28 cellular contexts compared by ENCODE assay signal in genomic region chr1:190599677-190600076, GRCh38.
DNase-seq lines count a peak whose midpoint lies in the region; ATAC-seq, FAIRE-seq and TF ChIP-seq lines count a peak whose summit lies in the region.
"Had no signal": no experiment of that assay in that cellular context is flagged by ENCODE, and none has a peak within 500 bp of the region (broad histone marks: within the 10 kb centered on the region; RNA-seq: fewer than 3 reads in every experiment).

No MANE protein-coding gene starts in this region.

- no peak for TF ChIP-seq EP300 in HepG2 (IDR thresholded peaks at IDR 0.05; ENCODE audit: low read depth in 2 of 2, low read length in 2 of 2)
- TF ChIP-seq EP300 in HepG2 (CRISPR knock-in tag; IDR thresholded peaks at IDR 0.05; ENCODE audit: borderline replicate concordance): no peak
- TF ChIP-seq EP300 in K562 (IDR thresholded peaks at IDR 0.05; ENCODE audit: low read length): no peak

- BruUV-seq in HepG2 (replicated peaks; lab: Mats Ljungman, UMichigan) (no TSS peak), K562 (replicated peaks; lab: Mats Ljungman, UMichigan) (no TSS peak)

- no peak for TF ChIP-seq RAD21 in HepG2 (CRISPR knock-in tag; IDR thresholded peaks at IDR 0.05)
- no peak for TF ChIP-seq RAD21 in K562 (CRISPR knock-in tag; conservative IDR thresholded peaks at IDR 0.05 in 1 of 2, IDR thresholded peaks at IDR 0.05 in 1 of 2)

- TF ChIP-seq CTCF in HepG2 (CRISPR knock-in tag; IDR thresholded peaks at IDR 0.05) (no peak), right lobe of liver (IDR thresholded peaks at IDR 0.05) (no peak), LNCaP clone FGC (IDR thresholded peaks at IDR 0.05; ENCODE audit: control insufficient read depth, extremely low read depth, insufficient read depth) (no peak), K562 (IDR thresholded peaks at IDR 0.05 in 2 of 3, conservative IDR thresholded peaks at IDR 0.05 in 1 of 3; ENCODE audit: insufficient read depth in 2 of 3, low read depth in 1 of 3, low read length in 3 of 3) (no peak), nephron progenitor cell (IDR thresholded peaks at IDR 0.05) (no peak)

- no peaks in the 10 kb centered on the region for H3K27me3 Mint-ChIP-seq in nephron progenitor cell (ENCODE audit: low read depth, poor library complexity)
- H3K27me3 Mint-ChIP-seq: B cell; CD4-positive, alpha-beta memory T cell; CD8-positive, alpha-beta memory T cell had no signal

- in situ Hi-C loops in HepG2 (cut with HindIII; ENCODE audit: extremely low pct_ligation_motif_present, low pct_unique_long_range_greater_than_20kb) (no loop called here), K562 (cut with MboI) (no loop called here)

- TF ChIP-seq POLR2A in HepG2 (IDR thresholded peaks at IDR 0.05; ENCODE audit: insufficient read depth in 1 of 2, low read depth in 2 of 2, low read length in 2 of 2) (no peak), right lobe of liver (IDR thresholded peaks at IDR 0.05) (no peak), K562 (conservative IDR thresholded peaks at IDR 0.05) (no peak)

- H3K36me3 ChIP-seq in HepG2 (replicated peaks in 1 of 2; ENCODE audit: control insufficient read depth in 1 of 2, insufficient read depth in 2 of 2, low read length in 2 of 2) (no peaks in the 10 kb centered on the region), right lobe of liver (no peaks in the 10 kb centered on the region), K562 (ENCODE audit: control insufficient read depth, insufficient read depth, low read length) (no peaks in the 10 kb centered on the region)
- H3K36me3 ChIP-seq: BLaER1 treated with 17β-estradiol and CSF1 and Interleukin-3, amounts not matched to agents 10 nM and 100 nM had no signal

- H3K27ac ChIP-seq in HepG2 (ENCODE audit: extremely low read length, insufficient read depth, low read length): no peak overlapping the region
- H3K27ac ChIP-seq in right lobe of liver: no peak overlapping the region
- no peak overlapping the region for H3K27ac ChIP-seq in K562 (ENCODE audit: extremely low read depth, low read depth, low read length)
- H3K27ac ChIP-seq: 22Rv1; A549; BLaER1 treated with 17β-estradiol and CSF1 and Interleukin-3, amounts not matched to agents 10 nM and 100 nM; C4-2B had no signal

- POLR2A ChIA-PET in HepG2 (lab: Yijun Ruan, JAX): no interaction called here
- POLR2A ChIA-PET in K562 (lab: Yijun Ruan, JAX): no interaction called here

- intact Hi-C loops in HepG2 (cut with micrococcal nuclease; ENCODE audit: unreplicated experiment): no loop called here
- intact Hi-C loops in right lobe of liver (cut with DNase I): no loop called here
- intact Hi-C loops in K562 (cut with micrococcal nuclease): no loop called here

- H2AFZ ChIP-seq in HepG2 (ENCODE audit: low read length): peak overlapping the region; percentile 9
- no peak overlapping the region for H2AFZ ChIP-seq in K562 (ENCODE audit: low read depth, low read length)

- H3K4me3 ChIP-seq in HepG2 (replicated peaks in 1 of 3; ENCODE audit: insufficient read depth in 1 of 3, low read depth in 2 of 3, low read length in 3 of 3) (no peak overlapping the region), right lobe of liver (no peak overlapping the region), LNCaP clone FGC (ENCODE audit: low read depth, low read length) (no peak overlapping the region), K562 (no peak overlapping the region)
- H3K4me3 ChIP-seq: A549; BLaER1 treated with 17β-estradiol and CSF1 and Interleukin-3, amounts not matched to agents 10 nM and 100 nM; GM12878 had no signal

- H3K4me1 ChIP-seq in HepG2 (ENCODE audit: insufficient read depth, low read length) (no peaks in the 10 kb centered on the region), right lobe of liver (no peaks in the 10 kb centered on the region), K562 (replicated peaks in 1 of 2; ENCODE audit: control insufficient read depth in 2 of 2, insufficient read depth in 2 of 2, low read length in 2 of 2) (no peaks in the 10 kb centered on the region)
- H3K4me1 ChIP-seq: A549; BLaER1 treated with 17β-estradiol and CSF1 and Interleukin-3, amounts not matched to agents 10 nM and 100 nM had no signal

- no peaks in the 10 kb centered on the region for H3K9me3 Mint-ChIP-seq in nephron progenitor cell

- H3K9me3 ChIP-seq in HepG2 (ENCODE audit: low read length): no peaks in the 10 kb centered on the region
- H3K9me3 ChIP-seq in right lobe of liver: no peaks in the 10 kb centered on the region
- no peaks in the 10 kb centered on the region for H3K9me3 ChIP-seq in K562 (replicated peaks; ENCODE audit: control insufficient read depth, insufficient read depth, low read depth, low read length)
- H3K9me3 ChIP-seq: A549; BLaER1 treated with 17β-estradiol and CSF1 and Interleukin-3, amounts not matched to agents 10 nM and 100 nM; Caco-2 had no signal

- no peak for ATAC-seq in HepG2
- no peak for ATAC-seq in right lobe of liver
- no peak for ATAC-seq in K562
- ATAC-seq in HG03520 (IDR thresholded peaks at IDR 0.05; ENCODE audit: unreplicated experiment): no peak
- ATAC-seq: A549, GM12878 had no signal

- H3K79me2 ChIP-seq in HepG2 (ENCODE audit: insufficient read depth, low read length) (no peaks in the 10 kb centered on the region), K562 (ENCODE audit: control insufficient read depth, insufficient read depth, low read length) (no peaks in the 10 kb centered on the region)

- DNase-seq in HepG2 (ENCODE audit: low spot score) (no peak), right lobe of liver (no peak), LNCaP clone FGC (ENCODE audit: low read depth) (peak; percentile 27), K562 (ENCODE audit: extremely low read depth in 1 of 4, low spot score in 3 of 4) (no peak), COLO829 (ENCODE audit: low spot score) (no peak), nephron progenitor cell (no peak)
- DNase-seq: AML-193; Caco-2; Calu3; CD4-positive, alpha-beta memory T cell; CD8-positive, alpha-beta memory T cell; DMS 273 treated with DMSO at 0.1 percent for 48 hours; DMS153; DMS53; DMS79; DND-41; EL; GDM1 had no signal

- no peaks in the 10 kb centered on the region for H3K36me3 Mint-ChIP-seq in nephron progenitor cell (ENCODE audit: low read depth)
- H3K36me3 Mint-ChIP-seq: CD4-positive, alpha-beta memory T cell; CD8-positive, alpha-beta memory T cell had no signal

- H3K4me1 Mint-ChIP-seq in nephron progenitor cell: no peaks in the 10 kb centered on the region
- H3K4me1 Mint-ChIP-seq: B cell; CD4-positive, alpha-beta memory T cell; CD8-positive, alpha-beta memory T cell had no signal

- CTCF ChIA-PET in HepG2 (lab: Yijun Ruan, JAX; ENCODE audit: low intra/inter-chr PET ratio, low total read pairs): no interaction called here
- CTCF ChIA-PET in K562 (lab: Yijun Ruan, JAX; ENCODE audit: low intra/inter-chr PET ratio): no interaction called here

- FAIRE-seq in HepG2 (lab: Jason Lieb, UNC) (no peak), K562 (lab: Jason Lieb, UNC) (no peak)
- FAIRE-seq: A549, GM12878, GM12892, GM18507, GM19239 had no signal

- H3K4me3 Mint-ChIP-seq in nephron progenitor cell: no peak overlapping the region
- H3K4me3 Mint-ChIP-seq: B cell; CD4-positive, alpha-beta memory T cell; CD8-positive, alpha-beta memory T cell had no signal

- H3K9ac ChIP-seq in HepG2 (ENCODE audit: insufficient read depth, low read depth, low read length): no peak overlapping the region
- H3K9ac ChIP-seq in K562 (ENCODE audit: insufficient read depth in 1 of 2, low read depth in 2 of 2, low read length in 2 of 2): no peak overlapping the region
- H3K9ac ChIP-seq: BLaER1 treated with 17β-estradiol and CSF1 and Interleukin-3, amounts not matched to agents 10 nM and 100 nM had no signal

- no peaks in the 10 kb centered on the region for H3K27me3 ChIP-seq in HepG2 (ENCODE audit: control insufficient read depth in 1 of 2, insufficient read depth in 2 of 2, low read length in 2 of 2)
- H3K27me3 ChIP-seq in right lobe of liver: no peaks in the 10 kb centered on the region
- H3K27me3 ChIP-seq in K562 (ENCODE audit: control insufficient read depth in 2 of 2, insufficient read depth in 2 of 2, low read length in 2 of 2): no peaks in the 10 kb centered on the region
- H3K27me3 ChIP-seq: BLaER1 treated with 17β-estradiol and CSF1 and Interleukin-3, amounts not matched to agents 10 nM and 100 nM had no signal

- H3K27ac Mint-ChIP-seq in nephron progenitor cell: no peak overlapping the region
- H3K27ac Mint-ChIP-seq: B cell; CD4-positive, alpha-beta memory T cell; CD8-positive, alpha-beta memory T cell had no signal

- no peaks in the 10 kb centered on the region for H3K9me1 ChIP-seq in K562 (ENCODE audit: control insufficient read depth, insufficient read depth, low read length)

- H3K4me2 ChIP-seq in HepG2 (ENCODE audit: low read depth, low read length) (no peak overlapping the region), K562 (ENCODE audit: insufficient read depth, low read length) (no peak overlapping the region)
- H3K4me2 ChIP-seq: A549; BLaER1 treated with 17β-estradiol and CSF1 and Interleukin-3, amounts not matched to agents 10 nM and 100 nM had no signal

- H4K20me1 ChIP-seq in HepG2 (ENCODE audit: insufficient read depth, low read length) (no peaks in the 10 kb centered on the region), K562 (replicated peaks; ENCODE audit: control insufficient read depth, insufficient read depth, low read length) (no peaks in the 10 kb centered on the region)
- H4K20me1 ChIP-seq: BLaER1 treated with 17β-estradiol and CSF1 and Interleukin-3, amounts not matched to agents 10 nM and 100 nM had no signal

TF ChIP-seq in K562, 482 proteins besides CTCF, POLR2A, EP300 and RAD21 (continues in another document):
- TF ChIP-seq KDM2B (CRISPR knock-in tag; IDR thresholded peaks at IDR 0.05): no peak
- TF ChIP-seq ATF3 (IDR thresholded peaks at IDR 0.05): 0 out of 2 replicates have a peak, but pooled peaks have one; percentile 12
- TF ChIP-seq ATF3 (CRISPR knock-in tag; conservative IDR thresholded peaks at IDR 0.05): no peak
- TF ChIP-seq, protein P1, sequence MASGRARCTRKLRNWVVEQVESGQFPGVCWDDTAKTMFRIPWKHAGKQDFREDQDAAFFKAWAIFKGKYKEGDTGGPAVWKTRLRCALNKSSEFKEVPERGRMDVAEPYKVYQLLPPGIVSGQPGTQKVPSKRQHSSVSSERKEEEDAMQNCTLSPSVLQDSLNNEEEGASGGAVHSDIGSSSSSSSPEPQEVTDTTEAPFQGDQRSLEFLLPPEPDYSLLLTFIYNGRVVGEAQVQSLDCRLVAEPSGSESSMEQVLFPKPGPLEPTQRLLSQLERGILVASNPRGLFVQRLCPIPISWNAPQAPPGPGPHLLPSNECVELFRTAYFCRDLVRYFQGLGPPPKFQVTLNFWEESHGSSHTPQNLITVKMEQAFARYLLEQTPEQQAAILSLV (tag; IDR thresholded peaks at IDR 0.05): 0 out of 2 replicates have a peak, but pooled peaks have one; percentile 29
- TF ChIP-seq ZNF347 (CRISPR knock-in tag; IDR thresholded peaks at IDR 0.05; ENCODE audit: low read depth): no peak
- TF ChIP-seq BCL6 (CRISPR knock-in tag; IDR thresholded peaks at IDR 0.05): no peak
